ENCODE assay signal across 13 cellular contexts in the genomic region with DNA sequence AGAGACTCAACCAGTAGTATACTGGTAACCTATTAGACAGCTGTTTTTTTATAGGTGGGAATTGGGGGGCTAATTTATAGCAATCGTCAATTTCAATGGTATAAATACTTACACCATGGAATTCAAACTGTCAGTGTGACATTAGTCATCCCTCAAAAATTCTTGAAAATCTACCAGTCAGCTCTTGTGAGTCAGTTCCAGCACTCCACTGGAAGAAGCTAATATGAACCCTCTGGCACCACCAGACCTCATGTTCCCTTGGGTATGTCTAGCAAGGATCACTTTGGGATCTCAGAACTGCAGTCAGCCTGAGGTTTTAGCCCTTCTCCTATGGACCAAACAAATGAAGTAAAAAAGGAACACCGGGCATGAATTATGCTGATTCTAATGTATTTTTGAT.
DNase-seq lines count a peak whose midpoint lies in the region; ATAC-seq lines count a peak whose summit lies in the region.
"Had no signal": no experiment of that assay in that cellular context is flagged by ENCODE, and none has a peak within 500 bp of the region (broad histone marks: within the 10 kb centered on the region; RNA-seq: fewer than 3 reads in every experiment).

No MANE protein-coding gene starts in this region.

- ATAC-seq in GM18858 (IDR thresholded peaks at IDR 0.05; ENCODE audit: unreplicated experiment), result no peak
- ATAC-seq: GM23338 had no signal

- peak; percentile 90 for DNase-seq in HCEC 1CT
- peak; percentile 15 to 80 for DNase-seq in SW 1271 (lab: John Stamatoyannopoulos, UW)
- DNase-seq in fibroblast of peridontal ligament (ENCODE audit: extremely low read depth), result peak; percentile 86
- peak; percentile 81 for DNase-seq in stromal cell of bone marrow (ENCODE audit: low read depth)
- DNase-seq in CD1c-positive myeloid dendritic cell (ENCODE audit: extremely low spot score), result no peak
- DNase-seq in NCI-H345 (lab: John Stamatoyannopoulos, UW), result no peak
- DNase-seq: activated CD4-positive, CD25-positive, alpha-beta regulatory T cell; NCI-H1105 treated with DMSO at 0.1 percent for 48 hours; NCI-H526; SJCRH30; stomach had no signal

Comparison
In these comparisons a context has a peak if more than half of its experiments do, and no peak if none do; other contexts are left out.
1. DNase-seq: peak in HCEC 1CT (single experiment), SW 1271 (2 of 2), fibroblast of peridontal ligament (single experiment) and stromal cell of bone marrow (single experiment); none in CD1c-positive myeloid dendritic cell (single experiment) and NCI-H345 (single experiment).